17 cellular contexts compared by ENCODE assay signal in the genomic region with DNA sequence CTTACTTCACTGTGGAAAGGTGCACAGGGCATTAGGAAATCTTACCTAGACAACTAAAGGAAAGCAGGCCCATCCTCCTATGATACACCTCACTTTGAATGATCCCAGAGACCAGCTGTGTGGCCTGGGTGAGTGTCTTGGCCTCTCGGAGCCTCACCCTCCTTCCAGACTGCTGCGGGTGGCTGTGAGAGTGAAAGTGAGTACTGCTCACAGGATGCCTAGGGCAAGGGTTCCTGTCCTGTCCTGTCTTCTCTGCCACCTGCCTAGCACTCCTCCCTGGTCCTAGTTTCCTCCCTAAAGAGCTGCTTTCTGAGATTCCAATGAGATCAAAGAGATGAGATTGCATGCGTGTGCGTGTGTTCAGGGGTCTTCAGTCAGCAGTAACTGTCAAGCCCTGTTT. TPM values are rescaled to one million over a fixed set of nuclear protein-coding genes. Genes with fewer than 3 reads are reported as not detected.
DNase-seq lines count a peak whose midpoint lies in the region; ATAC-seq, FAIRE-seq and TF ChIP-seq lines count a peak whose summit lies in the region.
"Had no signal": no experiment of that assay in that cellular context is flagged by ENCODE, and none has a peak within 500 bp of the region (broad histone marks: within the 10 kb centered on the region; RNA-seq: fewer than 3 reads in every experiment).

No MANE protein-coding gene starts in this region.

- peaks cover 3% of the 10 kb centered on the region for H4K20me1 ChIP-seq in keratinocyte (ENCODE audit: control insufficient read depth, extremely low read depth, insufficient read depth, low read length)
- no peaks in the 10 kb centered on the region for H4K20me1 ChIP-seq in Karpas-422 (ENCODE audit: insufficient read depth, low read depth, low read length)

- H3K9me1 ChIP-seq in keratinocyte (ENCODE audit: control insufficient read depth, extremely low read depth, insufficient read depth, low read length) = peaks cover under 1% of the 10 kb centered on the region

- H2AFZ ChIP-seq in keratinocyte (ENCODE audit: control insufficient read depth, low read length) (no peak overlapping the region), Karpas-422 (ENCODE audit: low read length) (no peak overlapping the region)

- H3K9ac ChIP-seq in keratinocyte (ENCODE audit: control insufficient read depth, extremely low read depth, insufficient read depth, low read length) (no peak overlapping the region), Karpas-422 (ENCODE audit: low read length) (no peak overlapping the region)

- no peak overlapping the region for H3K27ac ChIP-seq in keratinocyte (ENCODE audit: control insufficient read depth, insufficient read depth, low read length)
- H3K27ac ChIP-seq in Karpas-422 (ENCODE audit: low read length) = no peak overlapping the region
- H3K27ac ChIP-seq: VCaP had no signal

- H3K4me3 ChIP-seq in keratinocyte (ENCODE audit: control insufficient read depth in 2 of 3, extremely low read depth in 1 of 3, insufficient read depth in 2 of 3, low read depth in 1 of 3, low read length in 3 of 3) (no peak overlapping the region), Karpas-422 (ENCODE audit: low read length) (no peak overlapping the region)
- H3K4me3 ChIP-seq: MG63 had no signal

- peak; percentile 60 for FAIRE-seq in keratinocyte (lab: Jason Lieb, UNC)

- no peaks in the 10 kb centered on the region for H3K27me3 ChIP-seq in keratinocyte (ENCODE audit: control insufficient read depth, extremely low read depth, insufficient read depth, low read length)
- H3K27me3 ChIP-seq in Karpas-422 (ENCODE audit: low read length) = no peaks in the 10 kb centered on the region
- H3K27me3 ChIP-seq: MG63 had no signal

- DNase-seq in activated naive CD8-positive, alpha-beta T cell treated with anti-CD3 and anti-CD28 coated beads, Interleukin-2, amount 50 U/mL, for 24 hours = no peak
- no peak for DNase-seq in WTC11 (ENCODE audit: low spot score)
- DNase-seq in keratinocyte (ENCODE audit: low read depth, low spot score) = no peak
- DNase-seq in stimulated activated effector memory CD8-positive, alpha-beta T cell treated with anti-CD3 and anti-CD28 coated beads, Interleukin-12 subunit alpha, Interleukin-12 subunit beta, amount 100 ng/mL, for 72 hours (ENCODE audit: low spot score in 2 of 2) = no peak
- DNase-seq in NCI-H1417 treated with DMSO at 0.1 percent for 48 hours (lab: John Stamatoyannopoulos, UW) = no peak
- no peak for DNase-seq in Karpas-422
- DNase-seq in MV-4-11 (lab: John Stamatoyannopoulos, UW) = no peak
- DNase-seq: activated naive CD4-positive, alpha-beta T cell treated with anti-CD3 and anti-CD28 coated beads for 36 hours; Calu3; hypothalamus; MG63; midbrain; NCI-H1694; NCI-H2227 treated with DMSO at 0.1 percent for 48 hours; occipital lobe had no signal

- CTCF ChIA-PET in WTC11 (lab: Charles Lee) = interaction anchor here (1.3 to 2.6 kb wide), 4 partner anchors 14 to 114 kb away, joined by 5 to 21 read pairs (median 13); no protein-coding TSS in a partner anchor

- peaks cover 46% of the 10 kb centered on the region for H3K4me1 Mint-ChIP-seq in activated naive CD8-positive, alpha-beta T cell (ENCODE audit: low read depth)
- H3K4me1 Mint-ChIP-seq in activated naive CD8-positive, alpha-beta T cell treated with anti-CD3 and anti-CD28 coated beads, Interleukin-2, amount 50 U/mL, for 24 hours = peaks cover 50% of the 10 kb centered on the region
- H3K4me1 Mint-ChIP-seq in WTC11 = peaks cover 25% of the 10 kb centered on the region
- H3K4me1 Mint-ChIP-seq in stimulated activated effector memory CD8-positive, alpha-beta T cell treated with anti-CD3 and anti-CD28 coated beads, Interleukin-12 subunit alpha, Interleukin-12 subunit beta, amount 100 ng/mL, for 72 hours = peaks cover 59% of the 10 kb centered on the region

- no peaks in the 10 kb centered on the region for H3K36me3 Mint-ChIP-seq in activated naive CD8-positive, alpha-beta T cell
- peaks cover 17% of the 10 kb centered on the region for H3K36me3 Mint-ChIP-seq in activated naive CD8-positive, alpha-beta T cell treated with anti-CD3 and anti-CD28 coated beads, Interleukin-2, amount 50 U/mL, for 24 hours (ENCODE audit: low read depth)
- H3K36me3 Mint-ChIP-seq in WTC11 = peaks cover 14% of the 10 kb centered on the region
- H3K36me3 Mint-ChIP-seq in stimulated activated effector memory CD8-positive, alpha-beta T cell treated with anti-CD3 and anti-CD28 coated beads, Interleukin-12 subunit alpha, Interleukin-12 subunit beta, amount 100 ng/mL, for 72 hours = peaks cover 53% of the 10 kb centered on the region

- dilution Hi-C loops in keratinocyte (cut with MboI; ENCODE audit: extremely low pct_ligation_motif_present, low sequenced_read_pairs) = no loop called here

- no peak for TF ChIP-seq CTCF in WTC11 (IDR thresholded peaks at IDR 0.05)
- no peak for TF ChIP-seq CTCF in keratinocyte (optimal IDR thresholded peaks at IDR 0.05 in 1 of 3, IDR thresholded peaks at IDR 0.05 in 1 of 3, conservative IDR thresholded peaks at IDR 0.05 in 1 of 3; ENCODE audit: extremely low read depth in 1 of 3, insufficient read depth in 2 of 3, low read length in 3 of 3)

- ATAC-seq in activated naive CD8-positive, alpha-beta T cell treated with anti-CD3 and anti-CD28 coated beads, Interleukin-2, amount 50 U/mL, for 24 hours = no peak
- no peak for ATAC-seq in WTC11
- no peak for ATAC-seq in stimulated activated effector memory CD8-positive, alpha-beta T cell treated with anti-CD3 and anti-CD28 coated beads, Interleukin-12 subunit alpha, Interleukin-12 subunit beta, amount 100 ng/mL, for 72 hours

- no peaks in the 10 kb centered on the region for H3K79me2 ChIP-seq in keratinocyte (ENCODE audit: control insufficient read depth, insufficient read depth, low read length)
- peaks cover 22% of the 10 kb centered on the region for H3K79me2 ChIP-seq in Karpas-422 (ENCODE audit: low read length)

- no peak overlapping the region for H3K4me2 ChIP-seq in keratinocyte (ENCODE audit: control insufficient read depth, extremely low read depth, insufficient read depth, low read depth, low read length)
- no peak overlapping the region for H3K4me2 ChIP-seq in Karpas-422 (ENCODE audit: low read depth, low read length, poor library complexity, severe bottlenecking)

- POLR2A ChIA-PET in WTC11 (lab: Charles Lee) = no interaction called here

- peak overlapping the region; percentile 81 for H3K27ac Mint-ChIP-seq in activated naive CD8-positive, alpha-beta T cell
- no peak overlapping the region for H3K27ac Mint-ChIP-seq in activated naive CD8-positive, alpha-beta T cell treated with anti-CD3 and anti-CD28 coated beads, Interleukin-2, amount 50 U/mL, for 24 hours
- H3K27ac Mint-ChIP-seq in WTC11 = peak overlapping the region; percentile 71; the same call in 1 of the 2 replicates
- H3K27ac Mint-ChIP-seq in stimulated activated effector memory CD8-positive, alpha-beta T cell treated with anti-CD3 and anti-CD28 coated beads, Interleukin-12 subunit alpha, Interleukin-12 subunit beta, amount 100 ng/mL, for 72 hours = peak overlapping the region; percentile 74

- H3K36me3 ChIP-seq in keratinocyte (ENCODE audit: control insufficient read depth in 2 of 2, extremely low read depth in 1 of 2, insufficient read depth in 2 of 2, low read length in 2 of 2) (peaks cover 15 to 22% of the 10 kb centered on the region in 2 experiments), Karpas-422 (ENCODE audit: insufficient read depth, low read length) (peaks cover 16% of the 10 kb centered on the region; the same call in 1 of the 2 replicates)

- no peaks in the 10 kb centered on the region for H3K27me3 Mint-ChIP-seq in activated naive CD8-positive, alpha-beta T cell
- no peaks in the 10 kb centered on the region for H3K27me3 Mint-ChIP-seq in activated naive CD8-positive, alpha-beta T cell treated with anti-CD3 and anti-CD28 coated beads, Interleukin-2, amount 50 U/mL, for 24 hours
- no peaks in the 10 kb centered on the region for H3K27me3 Mint-ChIP-seq in WTC11 (ENCODE audit: low read depth)

- H3K4me1 ChIP-seq in keratinocyte (ENCODE audit: control insufficient read depth, extremely low read depth, insufficient read depth, low read length) (peaks cover 12% of the 10 kb centered on the region), Karpas-422 (ENCODE audit: low read length) (peaks cover 36% of the 10 kb centered on the region)

- H3K9me2 ChIP-seq in Karpas-422 (replicated peaks; ENCODE audit: insufficient read depth, low read length) = no peaks in the 10 kb centered on the region

- no peaks in the 10 kb centered on the region for H3K9me3 Mint-ChIP-seq in activated naive CD8-positive, alpha-beta T cell (ENCODE audit: low read depth)
- no peaks in the 10 kb centered on the region for H3K9me3 Mint-ChIP-seq in activated naive CD8-positive, alpha-beta T cell treated with anti-CD3 and anti-CD28 coated beads, Interleukin-2, amount 50 U/mL, for 24 hours
- no peaks in the 10 kb centered on the region for H3K9me3 Mint-ChIP-seq in WTC11
- H3K9me3 Mint-ChIP-seq in stimulated activated effector memory CD8-positive, alpha-beta T cell treated with anti-CD3 and anti-CD28 coated beads, Interleukin-12 subunit alpha, Interleukin-12 subunit beta, amount 100 ng/mL, for 72 hours = no peaks in the 10 kb centered on the region
- H3K9me3 Mint-ChIP-seq: activated naive CD4-positive, alpha-beta T cell treated with anti-CD3 and anti-CD28 coated beads for 36 hours had no signal

- no peak overlapping the region for H3K4me3 Mint-ChIP-seq in activated naive CD8-positive, alpha-beta T cell
- H3K4me3 Mint-ChIP-seq in activated naive CD8-positive, alpha-beta T cell treated with anti-CD3 and anti-CD28 coated beads, Interleukin-2, amount 50 U/mL, for 24 hours = no peak overlapping the region
- no peak overlapping the region for H3K4me3 Mint-ChIP-seq in WTC11
- no peak overlapping the region for H3K4me3 Mint-ChIP-seq in stimulated activated effector memory CD8-positive, alpha-beta T cell treated with anti-CD3 and anti-CD28 coated beads, Interleukin-12 subunit alpha, Interleukin-12 subunit beta, amount 100 ng/mL, for 72 hours
- H3K4me3 Mint-ChIP-seq: activated naive CD4-positive, alpha-beta T cell treated with anti-CD3 and anti-CD28 coated beads for 36 hours had no signal

- H3K9me3 ChIP-seq in keratinocyte (ENCODE audit: control insufficient read depth, low read depth, low read length) = no peaks in the 10 kb centered on the region
- no peaks in the 10 kb centered on the region for H3K9me3 ChIP-seq in Karpas-422 (ENCODE audit: low read length)
- H3K9me3 ChIP-seq: MG63 had no signal

TF ChIP-seq in WTC11, 78 proteins besides CTCF, POLR2A, EP300 and RAD21 (continues in another document):
- no peak for TF ChIP-seq IRF2 (CRISPR knock-in tag; IDR thresholded peaks at IDR 0.05; ENCODE audit: borderline replicate concordance, low read depth)

RNA-seq across cellular contexts. Expression of a gene that starts 19.5 kb away (rescaled TPM):
- 7.0 to 8.1 TPM (median 7.6 TPM) in 3 replicates for total RNA-seq in WTC11 (2021)
- 0.09 to 0.37 TPM (median 0.20 TPM) in 3 replicates for polyA plus RNA-seq in keratinocyte
- polyA plus RNA-seq in keratinocyte (2011; ENCODE audit: low read depth) = not detected
- polyA plus RNA-seq in keratinocyte (2011; cell fraction: cytosol; rRNA removed) = 0.09 and 0.17 TPM in 2 replicates
- 0.84 and 1.2 TPM in 2 replicates for polyA plus RNA-seq in keratinocyte (2011; cell fraction: nucleus; rRNA removed)
- 0.33 and 0.47 TPM in 2 replicates for polyA plus RNA-seq in keratinocyte (2012; ENCODE audit: low replicate concordance)
- polyA minus RNA-seq in keratinocyte = 1.8 to 4.0 TPM (median 3.0 TPM) in 3 replicates
- not detected for polyA minus RNA-seq in keratinocyte (2011; cell fraction: cytosol; rRNA and poly(A)+ RNA removed)
- polyA minus RNA-seq in keratinocyte (2011; cell fraction: nucleus; rRNA and poly(A)+ RNA removed) = 1.4 and 2.5 TPM in 2 replicates
- total RNA-seq in Karpas-422 (2014; rRNA removed; shearing (Covaris generic); ENCODE audit: low replicate concordance) = 65.9 and 86.7 TPM in 2 replicates
